Comparison of ENCODE assay signal across 13 cellular contexts in genomic region chr2:71784734-71785549, GRCh38.
DNase-seq lines count a peak whose midpoint lies in the region; ATAC-seq and TF ChIP-seq lines count a peak whose summit lies in the region.
"Had no signal": no experiment of that assay in that cellular context is flagged by ENCODE, and none has a peak within 500 bp of the region (broad histone marks: within the 10 kb centered on the region; RNA-seq: fewer than 3 reads in every experiment).

No MANE protein-coding gene starts in this region.

- H3K23ac ChIP-seq in trophoblast cell (ENCODE audit: low read length) = no peak overlapping the region

- H2BK120ac ChIP-seq in trophoblast cell (ENCODE audit: insufficient read depth, low read length, poor library complexity) = no peak overlapping the region

- no peak overlapping the region for H3K27ac ChIP-seq in coronary artery
- H3K27ac ChIP-seq in trophoblast cell (ENCODE audit: low read depth, low read length) = no peak overlapping the region
- no peak overlapping the region for H3K27ac ChIP-seq in CD4-positive, alpha-beta T cell (ENCODE audit: low read depth, low read length)
- H3K27ac ChIP-seq: right lobe of liver had no signal

- peaks cover 17 to 20% of the 10 kb centered on the region in 2 experiments for H3K4me1 ChIP-seq in trophoblast cell (ENCODE audit: control insufficient read depth in 1 of 2, insufficient read depth in 2 of 2, low read length in 2 of 2)
- H3K4me1 ChIP-seq: right lobe of liver had no signal

- POLR2A ChIA-PET in CD4-positive, alpha-beta T cell (lab: Charles Lee) = no interaction called here

- ATAC-seq in natural killer cell treated with Interleukin-12 subunit alpha and Interleukin-12 subunit beta and Interleukin-15 and Interleukin-18, amount 100 ng/mL, for 72 hours = no peak
- no peak for ATAC-seq in GM18867 (IDR thresholded peaks at IDR 0.05; ENCODE audit: unreplicated experiment)
- no peak for ATAC-seq in CD4-positive, alpha-beta T cell (ENCODE audit: poor library complexity)
- ATAC-seq: T-helper 17 cell had no signal

- H3K18ac ChIP-seq in trophoblast cell (ENCODE audit: low read length) = no peak overlapping the region

- no peaks in the 10 kb centered on the region for H3K9me3 Mint-ChIP-seq in natural killer cell treated with Interleukin-12 subunit alpha and Interleukin-12 subunit beta and Interleukin-15 and Interleukin-18, amount 100 ng/mL, for 72 hours
- no peaks in the 10 kb centered on the region for H3K9me3 Mint-ChIP-seq in CD4-positive, alpha-beta T cell

- H4K12ac ChIP-seq in trophoblast cell (ENCODE audit: low read depth, low read length) = no peak overlapping the region

- no peak overlapping the region for H4K8ac ChIP-seq in trophoblast cell (ENCODE audit: low read depth, low read length)

- no peak overlapping the region for H2BK5ac ChIP-seq in trophoblast cell (ENCODE audit: low read depth, low read length, poor library complexity)

- H3K36me3 Mint-ChIP-seq in natural killer cell treated with Interleukin-12 subunit alpha and Interleukin-12 subunit beta and Interleukin-15 and Interleukin-18, amount 100 ng/mL, for 72 hours = no peaks in the 10 kb centered on the region
- no peaks in the 10 kb centered on the region for H3K36me3 Mint-ChIP-seq in CD4-positive, alpha-beta T cell (ENCODE audit: low read depth)

- TF ChIP-seq CTCF in coronary artery (IDR thresholded peaks at IDR 0.05) = no peak
- TF ChIP-seq CTCF in CD4-positive, alpha-beta T cell (IDR thresholded peaks at IDR 0.05) = no peak

- H3K79me1 ChIP-seq in trophoblast cell (ENCODE audit: low read length) = peaks cover 7% of the 10 kb centered on the region

- no peaks in the 10 kb centered on the region for H3K27me3 ChIP-seq in trophoblast cell (ENCODE audit: insufficient read depth, low read length)
- no peaks in the 10 kb centered on the region for H3K27me3 ChIP-seq in CD4-positive, alpha-beta T cell (ENCODE audit: control insufficient read depth, insufficient read depth, low read length)
- H3K27me3 ChIP-seq: right lobe of liver had no signal

- peak overlapping the region; percentile 46 for H2BK12ac ChIP-seq in trophoblast cell (ENCODE audit: low read length)

- WGBS in trophoblast cell (ENCODE audit: extremely low coverage, insufficient coverage, insufficient read length) = no CpG with 5 or more reads among the region's 9 CpGs

- no peak overlapping the region for H3K14ac ChIP-seq in trophoblast cell (ENCODE audit: low read length)

- H3K27ac Mint-ChIP-seq in natural killer cell treated with Interleukin-12 subunit alpha and Interleukin-12 subunit beta and Interleukin-15 and Interleukin-18, amount 100 ng/mL, for 72 hours = no peak overlapping the region
- no peak overlapping the region for H3K27ac Mint-ChIP-seq in CD4-positive, alpha-beta T cell
- H3K27ac Mint-ChIP-seq: T-helper 17 cell had no signal

- H3K79me2 ChIP-seq in trophoblast cell (ENCODE audit: control insufficient read depth, insufficient read depth, low read length, poor library complexity) = no peaks in the 10 kb centered on the region

- intact Hi-C loops in CD4-positive, alpha-beta T cell (cut with DNase I, micrococcal nuclease) = no loop called here

- DNase-seq in ELF-1 (ENCODE audit: low read depth, low spot score) = peak; percentile 48
- DNase-seq in LoVo (ENCODE audit: low spot score) = peak; percentile 39
- DNase-seq in coronary artery (ENCODE audit: low spot score) = peak; percentile 61
- peak; percentile 88 to 93 for DNase-seq in trophoblast cell
- no peak for DNase-seq in natural killer cell treated with Interleukin-12 subunit alpha and Interleukin-12 subunit beta and Interleukin-15 and Interleukin-18, amount 100 ng/mL, for 72 hours (ENCODE audit: low spot score)
- no peak for DNase-seq in CD4-positive, alpha-beta T cell
- no peak for DNase-seq in NCI-H510A treated with DMSO at 0.1 percent for 48 hours (lab: John Stamatoyannopoulos, UW)
- DNase-seq: central memory CD4-positive, alpha-beta T cell; COR-L47; KBM-7; right lobe of liver; T-helper 17 cell had no signal

- no peaks in the 10 kb centered on the region for H3K9me3 ChIP-seq in trophoblast cell (ENCODE audit: insufficient read depth, low read depth, low read length)
- H3K9me3 ChIP-seq in CD4-positive, alpha-beta T cell (ENCODE audit: control insufficient read depth, low read length) = no peaks in the 10 kb centered on the region
- H3K9me3 ChIP-seq: right lobe of liver had no signal

- no peak overlapping the region for H3K4ac ChIP-seq in trophoblast cell (ENCODE audit: low read depth, low read length)

- H2AFZ ChIP-seq in trophoblast cell (ENCODE audit: insufficient read depth, low read length, poor library complexity) = no peak overlapping the region

- CTCF ChIA-PET in CD4-positive, alpha-beta T cell (lab: Charles Lee) = no interaction called here

- no peaks in the 10 kb centered on the region for H3K36me3 ChIP-seq in trophoblast cell (ENCODE audit: control insufficient read depth in 1 of 2, insufficient read depth in 2 of 2, low read length in 2 of 2)
- H3K36me3 ChIP-seq: right lobe of liver had no signal

- H2AK5ac ChIP-seq in trophoblast cell (ENCODE audit: low read length) = no peak overlapping the region

- no peak overlapping the region for H4K91ac ChIP-seq in trophoblast cell (ENCODE audit: low read depth, low read length)

- no peak overlapping the region for H3K9ac ChIP-seq in trophoblast cell (ENCODE audit: low read length)

- peaks cover 16 to 26% of the 10 kb centered on the region in 2 donors for H3K27me3 Mint-ChIP-seq in natural killer cell treated with Interleukin-12 subunit alpha and Interleukin-12 subunit beta and Interleukin-15 and Interleukin-18, amount 100 ng/mL, for 72 hours
- H3K27me3 Mint-ChIP-seq in CD4-positive, alpha-beta T cell = peaks cover 9% of the 10 kb centered on the region

- no peak overlapping the region for H3K4me3 Mint-ChIP-seq in natural killer cell treated with Interleukin-12 subunit alpha and Interleukin-12 subunit beta and Interleukin-15 and Interleukin-18, amount 100 ng/mL, for 72 hours
- no peak overlapping the region for H3K4me3 Mint-ChIP-seq in CD4-positive, alpha-beta T cell
- H3K4me3 Mint-ChIP-seq: T-helper 17 cell had no signal

- H3K4me2 ChIP-seq in trophoblast cell (ENCODE audit: low read length) = no peak overlapping the region

- H3K4me1 Mint-ChIP-seq in natural killer cell treated with Interleukin-12 subunit alpha and Interleukin-12 subunit beta and Interleukin-15 and Interleukin-18, amount 100 ng/mL, for 72 hours (ENCODE audit: low read depth in 2 of 2) = no peaks in the 10 kb centered on the region
- no peaks in the 10 kb centered on the region for H3K4me1 Mint-ChIP-seq in CD4-positive, alpha-beta T cell (ENCODE audit: low read depth)
- H3K4me1 Mint-ChIP-seq: T-helper 17 cell had no signal

- H3K4me3 ChIP-seq in coronary artery (no peak overlapping the region), trophoblast cell (ENCODE audit: low read depth, low read length) (no peak overlapping the region)
- H3K4me3 ChIP-seq: right lobe of liver had no signal

Comparison
In these comparisons a context has a peak if more than half of its experiments do, and no peak if none do; other contexts are left out.
1. DNase-seq: peak in ELF-1 (single experiment), LoVo (single experiment), coronary artery (single experiment) and trophoblast cell (2 of 2); none in natural killer cell treated with Interleukin-12 subunit alpha and Interleukin-12 subunit beta and Interleukin-15 and Interleukin-18, amount 100 ng/mL, for 72 hours (single experiment), CD4-positive, alpha-beta T cell (0 of 10) and NCI-H510A treated with DMSO at 0.1 percent for 48 hours (single experiment).